ENCODE assay signal across 1 cellular context in genomic region chr1:182262425-182262824, GRCh38.
A peak's percentile ranks its signal among the peaks of the same experiment; 100 is the strongest.
TF ChIP-seq lines count a peak whose summit lies in the region.

No MANE protein-coding gene starts in this region.

TF ChIP-seq in K562, 482 proteins besides CTCF, POLR2A, EP300 and RAD21 (continued from another document and continues in another):
- TF ChIP-seq, protein P1, sequence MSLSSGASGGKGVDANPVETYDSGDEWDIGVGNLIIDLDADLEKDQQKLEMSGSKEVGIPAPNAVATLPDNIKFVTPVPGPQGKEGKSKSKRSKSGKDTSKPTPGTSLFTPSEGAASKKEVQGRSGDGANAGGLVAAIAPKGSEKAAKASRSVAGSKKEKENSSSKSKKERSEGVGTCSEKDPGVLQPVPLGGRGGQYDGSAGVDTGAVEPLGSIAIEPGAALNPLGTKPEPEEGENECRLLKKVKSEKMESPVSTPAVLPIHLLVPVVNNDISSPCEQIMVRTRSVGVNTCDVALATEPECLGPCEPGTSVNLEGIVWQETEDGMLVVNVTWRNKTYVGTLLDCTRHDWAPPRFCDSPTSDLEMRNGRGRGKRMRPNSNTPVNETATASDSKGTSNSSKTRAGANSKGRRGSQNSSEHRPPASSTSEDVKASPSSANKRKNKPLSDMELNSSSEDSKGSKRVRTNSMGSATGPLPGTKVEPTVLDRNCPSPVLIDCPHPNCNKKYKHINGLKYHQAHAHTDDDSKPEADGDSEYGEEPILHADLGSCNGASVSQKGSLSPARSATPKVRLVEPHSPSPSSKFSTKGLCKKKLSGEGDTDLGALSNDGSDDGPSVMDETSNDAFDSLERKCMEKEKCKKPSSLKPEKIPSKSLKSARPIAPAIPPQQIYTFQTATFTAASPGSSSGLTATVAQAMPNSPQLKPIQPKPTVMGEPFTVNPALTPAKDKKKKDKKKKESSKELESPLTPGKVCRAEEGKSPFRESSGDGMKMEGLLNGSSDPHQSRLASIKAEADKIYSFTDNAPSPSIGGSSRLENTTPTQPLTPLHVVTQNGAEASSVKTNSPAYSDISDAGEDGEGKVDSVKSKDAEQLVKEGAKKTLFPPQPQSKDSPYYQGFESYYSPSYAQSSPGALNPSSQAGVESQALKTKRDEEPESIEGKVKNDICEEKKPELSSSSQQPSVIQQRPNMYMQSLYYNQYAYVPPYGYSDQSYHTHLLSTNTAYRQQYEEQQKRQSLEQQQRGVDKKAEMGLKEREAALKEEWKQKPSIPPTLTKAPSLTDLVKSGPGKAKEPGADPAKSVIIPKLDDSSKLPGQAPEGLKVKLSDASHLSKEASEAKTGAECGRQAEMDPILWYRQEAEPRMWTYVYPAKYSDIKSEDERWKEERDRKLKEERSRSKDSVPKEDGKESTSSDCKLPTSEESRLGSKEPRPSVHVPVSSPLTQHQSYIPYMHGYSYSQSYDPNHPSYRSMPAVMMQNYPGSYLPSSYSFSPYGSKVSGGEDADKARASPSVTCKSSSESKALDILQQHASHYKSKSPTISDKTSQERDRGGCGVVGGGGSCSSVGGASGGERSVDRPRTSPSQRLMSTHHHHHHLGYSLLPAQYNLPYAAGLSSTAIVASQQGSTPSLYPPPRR (CRISPR knock-in tag; IDR thresholded peaks at IDR 0.05; ENCODE audit: borderline replicate concordance): no peak
- TF ChIP-seq NR4A1 (CRISPR knock-in tag; IDR thresholded peaks at IDR 0.05) (no peak), NR4A1 (tag; IDR thresholded peaks at IDR 0.05) (no peak), ZBTB17 (CRISPR knock-in tag; IDR thresholded peaks at IDR 0.05) (no peak), SMAD3 (CRISPR knock-in tag; conservative IDR thresholded peaks at IDR 0.05) (no peak), NR2C1 (IDR thresholded peaks at IDR 0.05) (no peak), NR2C1 (tag; IDR thresholded peaks at IDR 0.05) (peak; percentile 54; the same call in 1 of the 2 replicates), HOMEZ (CRISPR knock-in tag; IDR thresholded peaks at IDR 0.05) (no peak), SNAPC5 (CRISPR knock-in tag; IDR thresholded peaks at IDR 0.05) (no peak), CREM (IDR thresholded peaks at IDR 0.05; ENCODE audit: low read depth) (peak; percentile 63; the same call in 1 of the 2 replicates), ZNF76 (CRISPR knock-in tag; IDR thresholded peaks at IDR 0.05; ENCODE audit: borderline replicate concordance) (no peak), HDAC8 (tag; IDR thresholded peaks at IDR 0.05) (no peak), MEF2D (tag; conservative IDR thresholded peaks at IDR 0.05; ENCODE audit: low read depth) (no peak), MAZ (CRISPR knock-in tag; conservative IDR thresholded peaks at IDR 0.05 in 1 of 2, IDR thresholded peaks at IDR 0.05 in 1 of 2) (no peak), MNT (conservative IDR thresholded peaks at IDR 0.05) (0 out of 4 replicates have a peak, but pooled peaks of 1 of the 2 experiments have one; percentile 27), ARHGAP35 (IDR thresholded peaks at IDR 0.05; ENCODE audit: partially characterized antibody) (no peak), ZBTB7A (IDR thresholded peaks at IDR 0.05; ENCODE audit: borderline replicate concordance, control insufficient read depth, low read depth, low read length) (no peak), GTF2F1 (IDR thresholded peaks at IDR 0.05; ENCODE audit: low read depth, low read length) (no peak), XRCC3 (IDR thresholded peaks at IDR 0.05) (no peak), CREBBP (IDR thresholded peaks at IDR 0.05; ENCODE audit: low read depth, low read length) (no peak)
- TF ChIP-seq, protein P2, sequence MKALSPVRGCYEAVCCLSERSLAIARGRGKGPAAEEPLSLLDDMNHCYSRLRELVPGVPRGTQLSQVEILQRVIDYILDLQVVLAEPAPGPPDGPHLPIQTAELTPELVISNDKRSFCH (CRISPR knock-in tag; IDR thresholded peaks at IDR 0.05): no peak
- TF ChIP-seq, protein P2 (tag; IDR thresholded peaks at IDR 0.05): no peak
- TF ChIP-seq, protein P3, sequence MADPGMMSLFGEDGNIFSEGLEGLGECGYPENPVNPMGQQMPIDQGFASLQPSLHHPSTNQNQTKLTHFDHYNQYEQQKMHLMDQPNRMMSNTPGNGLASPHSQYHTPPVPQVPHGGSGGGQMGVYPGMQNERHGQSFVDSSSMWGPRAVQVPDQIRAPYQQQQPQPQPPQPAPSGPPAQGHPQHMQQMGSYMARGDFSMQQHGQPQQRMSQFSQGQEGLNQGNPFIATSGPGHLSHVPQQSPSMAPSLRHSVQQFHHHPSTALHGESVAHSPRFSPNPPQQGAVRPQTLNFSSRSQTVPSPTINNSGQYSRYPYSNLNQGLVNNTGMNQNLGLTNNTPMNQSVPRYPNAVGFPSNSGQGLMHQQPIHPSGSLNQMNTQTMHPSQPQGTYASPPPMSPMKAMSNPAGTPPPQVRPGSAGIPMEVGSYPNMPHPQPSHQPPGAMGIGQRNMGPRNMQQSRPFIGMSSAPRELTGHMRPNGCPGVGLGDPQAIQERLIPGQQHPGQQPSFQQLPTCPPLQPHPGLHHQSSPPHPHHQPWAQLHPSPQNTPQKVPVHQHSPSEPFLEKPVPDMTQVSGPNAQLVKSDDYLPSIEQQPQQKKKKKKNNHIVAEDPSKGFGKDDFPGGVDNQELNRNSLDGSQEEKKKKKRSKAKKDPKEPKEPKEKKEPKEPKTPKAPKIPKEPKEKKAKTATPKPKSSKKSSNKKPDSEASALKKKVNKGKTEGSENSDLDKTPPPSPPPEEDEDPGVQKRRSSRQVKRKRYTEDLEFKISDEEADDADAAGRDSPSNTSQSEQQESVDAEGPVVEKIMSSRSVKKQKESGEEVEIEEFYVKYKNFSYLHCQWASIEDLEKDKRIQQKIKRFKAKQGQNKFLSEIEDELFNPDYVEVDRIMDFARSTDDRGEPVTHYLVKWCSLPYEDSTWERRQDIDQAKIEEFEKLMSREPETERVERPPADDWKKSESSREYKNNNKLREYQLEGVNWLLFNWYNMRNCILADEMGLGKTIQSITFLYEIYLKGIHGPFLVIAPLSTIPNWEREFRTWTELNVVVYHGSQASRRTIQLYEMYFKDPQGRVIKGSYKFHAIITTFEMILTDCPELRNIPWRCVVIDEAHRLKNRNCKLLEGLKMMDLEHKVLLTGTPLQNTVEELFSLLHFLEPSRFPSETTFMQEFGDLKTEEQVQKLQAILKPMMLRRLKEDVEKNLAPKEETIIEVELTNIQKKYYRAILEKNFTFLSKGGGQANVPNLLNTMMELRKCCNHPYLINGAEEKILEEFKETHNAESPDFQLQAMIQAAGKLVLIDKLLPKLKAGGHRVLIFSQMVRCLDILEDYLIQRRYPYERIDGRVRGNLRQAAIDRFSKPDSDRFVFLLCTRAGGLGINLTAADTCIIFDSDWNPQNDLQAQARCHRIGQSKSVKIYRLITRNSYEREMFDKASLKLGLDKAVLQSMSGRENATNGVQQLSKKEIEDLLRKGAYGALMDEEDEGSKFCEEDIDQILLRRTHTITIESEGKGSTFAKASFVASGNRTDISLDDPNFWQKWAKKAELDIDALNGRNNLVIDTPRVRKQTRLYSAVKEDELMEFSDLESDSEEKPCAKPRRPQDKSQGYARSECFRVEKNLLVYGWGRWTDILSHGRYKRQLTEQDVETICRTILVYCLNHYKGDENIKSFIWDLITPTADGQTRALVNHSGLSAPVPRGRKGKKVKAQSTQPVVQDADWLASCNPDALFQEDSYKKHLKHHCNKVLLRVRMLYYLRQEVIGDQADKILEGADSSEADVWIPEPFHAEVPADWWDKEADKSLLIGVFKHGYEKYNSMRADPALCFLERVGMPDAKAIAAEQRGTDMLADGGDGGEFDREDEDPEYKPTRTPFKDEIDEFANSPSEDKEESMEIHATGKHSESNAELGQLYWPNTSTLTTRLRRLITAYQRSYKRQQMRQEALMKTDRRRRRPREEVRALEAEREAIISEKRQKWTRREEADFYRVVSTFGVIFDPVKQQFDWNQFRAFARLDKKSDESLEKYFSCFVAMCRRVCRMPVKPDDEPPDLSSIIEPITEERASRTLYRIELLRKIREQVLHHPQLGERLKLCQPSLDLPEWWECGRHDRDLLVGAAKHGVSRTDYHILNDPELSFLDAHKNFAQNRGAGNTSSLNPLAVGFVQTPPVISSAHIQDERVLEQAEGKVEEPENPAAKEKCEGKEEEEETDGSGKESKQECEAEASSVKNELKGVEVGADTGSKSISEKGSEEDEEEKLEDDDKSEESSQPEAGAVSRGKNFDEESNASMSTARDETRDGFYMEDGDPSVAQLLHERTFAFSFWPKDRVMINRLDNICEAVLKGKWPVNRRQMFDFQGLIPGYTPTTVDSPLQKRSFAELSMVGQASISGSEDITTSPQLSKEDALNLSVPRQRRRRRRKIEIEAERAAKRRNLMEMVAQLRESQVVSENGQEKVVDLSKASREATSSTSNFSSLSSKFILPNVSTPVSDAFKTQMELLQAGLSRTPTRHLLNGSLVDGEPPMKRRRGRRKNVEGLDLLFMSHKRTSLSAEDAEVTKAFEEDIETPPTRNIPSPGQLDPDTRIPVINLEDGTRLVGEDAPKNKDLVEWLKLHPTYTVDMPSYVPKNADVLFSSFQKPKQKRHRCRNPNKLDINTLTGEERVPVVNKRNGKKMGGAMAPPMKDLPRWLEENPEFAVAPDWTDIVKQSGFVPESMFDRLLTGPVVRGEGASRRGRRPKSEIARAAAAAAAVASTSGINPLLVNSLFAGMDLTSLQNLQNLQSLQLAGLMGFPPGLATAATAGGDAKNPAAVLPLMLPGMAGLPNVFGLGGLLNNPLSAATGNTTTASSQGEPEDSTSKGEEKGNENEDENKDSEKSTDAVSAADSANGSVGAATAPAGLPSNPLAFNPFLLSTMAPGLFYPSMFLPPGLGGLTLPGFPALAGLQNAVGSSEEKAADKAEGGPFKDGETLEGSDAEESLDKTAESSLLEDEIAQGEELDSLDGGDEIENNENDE (IDR thresholded peaks at IDR 0.05; ENCODE audit: low read depth, low read length): no peak
- TF ChIP-seq, protein P4, sequence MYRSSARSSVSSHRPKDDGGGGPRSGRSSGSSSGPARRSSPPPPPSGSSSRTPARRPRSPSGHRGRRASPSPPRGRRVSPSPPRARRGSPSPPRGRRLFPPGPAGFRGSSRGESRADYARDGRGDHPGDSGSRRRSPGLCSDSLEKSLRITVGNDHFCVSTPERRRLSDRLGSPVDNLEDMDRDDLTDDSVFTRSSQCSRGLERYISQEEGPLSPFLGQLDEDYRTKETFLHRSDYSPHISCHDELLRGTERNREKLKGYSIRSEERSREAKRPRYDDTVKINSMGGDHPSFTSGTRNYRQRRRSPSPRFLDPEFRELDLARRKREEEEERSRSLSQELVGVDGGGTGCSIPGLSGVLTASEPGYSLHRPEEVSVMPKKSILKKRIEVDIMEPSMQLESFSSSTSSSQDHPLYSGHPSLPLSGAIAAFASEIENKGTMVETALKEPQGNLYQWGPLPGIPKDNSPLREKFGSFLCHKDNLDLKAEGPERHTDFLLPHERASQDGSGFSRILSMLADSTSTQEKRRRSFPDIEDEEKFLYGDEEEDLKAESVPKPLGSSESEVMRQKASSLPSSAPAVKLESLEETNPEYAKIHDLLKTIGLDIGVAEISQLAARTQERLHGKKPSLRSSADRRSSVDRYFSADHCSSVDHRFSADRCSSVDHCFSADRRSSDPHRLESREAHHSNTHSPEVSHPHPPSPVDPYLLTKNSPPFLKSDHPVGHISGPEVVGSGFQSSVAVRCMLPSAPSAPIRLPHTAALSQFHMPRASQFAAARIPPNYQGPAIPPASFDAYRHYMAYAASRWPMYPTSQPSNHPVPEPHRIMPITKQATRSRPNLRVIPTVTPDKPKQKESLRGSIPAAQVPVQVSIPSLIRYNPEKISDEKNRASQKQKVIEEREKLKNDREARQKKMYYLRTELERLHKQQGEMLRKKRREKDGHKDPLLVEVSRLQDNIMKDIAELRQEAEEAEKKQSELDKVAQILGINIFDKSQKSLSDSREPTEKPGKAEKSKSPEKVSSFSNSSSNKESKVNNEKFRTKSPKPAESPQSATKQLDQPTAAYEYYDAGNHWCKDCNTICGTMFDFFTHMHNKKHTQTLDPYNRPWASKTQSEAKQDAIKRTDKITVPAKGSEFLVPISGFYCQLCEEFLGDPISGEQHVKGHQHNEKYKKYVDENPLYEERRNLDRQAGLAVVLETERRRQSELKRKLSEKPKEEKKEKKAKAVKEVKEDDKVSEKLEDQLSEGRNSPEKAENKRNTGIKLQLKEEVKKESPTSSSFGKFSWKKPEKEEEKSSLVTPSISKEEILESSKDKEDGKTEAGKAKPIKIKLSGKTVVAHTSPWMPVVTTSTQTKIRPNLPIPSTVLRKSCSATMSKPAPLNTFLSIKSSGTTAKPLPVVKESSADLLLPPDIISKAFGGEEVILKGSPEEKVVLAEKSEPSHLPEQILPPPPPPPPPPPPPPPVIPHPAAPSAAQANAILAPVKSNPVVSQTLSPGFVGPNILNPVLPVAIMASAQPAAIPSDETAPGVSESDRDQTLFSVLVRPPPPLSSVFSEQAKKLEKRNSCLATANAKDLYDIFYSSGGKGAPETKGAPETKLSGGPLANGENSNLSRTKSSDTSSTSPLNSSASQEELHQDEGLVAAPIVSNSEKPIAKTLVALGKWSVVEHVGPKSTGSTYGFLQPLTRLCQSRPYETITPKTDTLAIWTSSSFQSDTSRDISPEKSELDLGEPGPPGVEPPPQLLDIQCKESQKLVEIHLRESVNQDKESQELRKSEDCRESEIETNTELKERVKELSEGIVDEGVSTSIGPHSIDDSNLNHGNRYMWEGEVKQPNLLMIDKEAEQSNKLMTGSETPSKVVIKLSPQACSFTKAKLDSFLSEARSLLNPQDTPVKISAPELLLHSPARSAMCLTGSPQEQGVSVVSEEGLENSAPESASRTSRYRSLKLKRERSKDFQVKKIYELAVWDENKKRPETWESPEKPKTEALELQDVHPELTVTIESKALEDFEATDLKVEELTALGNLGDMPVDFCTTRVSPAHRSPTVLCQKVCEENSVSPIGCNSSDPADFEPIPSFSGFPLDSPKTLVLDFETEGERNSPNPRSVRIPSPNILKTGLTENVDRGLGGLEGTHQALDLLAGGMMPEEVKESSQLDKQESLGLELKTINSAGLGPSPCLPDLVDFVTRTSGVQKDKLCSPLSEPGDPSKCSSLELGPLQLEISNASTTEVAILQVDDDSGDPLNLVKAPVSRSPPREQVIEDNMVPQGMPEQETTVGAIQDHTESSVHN (IDR thresholded peaks at IDR 0.05; ENCODE audit: borderline replicate concordance in 1 of 2, low read depth in 1 of 2): no peak
